In genomic region chr11:117688255-117688797, GRCh38 we compare ENCODE assay signal across 14 cellular contexts.
A peak's percentile ranks its signal among the peaks of the same experiment; 100 is the strongest.
DNase-seq lines count a peak whose midpoint lies in the region; ATAC-seq and TF ChIP-seq lines count a peak whose summit lies in the region.
"Had no signal": no experiment of that assay in that cellular context is flagged by ENCODE, and none has a peak within 500 bp of the region (broad histone marks: within the 10 kb centered on the region; RNA-seq: fewer than 3 reads in every experiment).

No MANE protein-coding gene starts in this region.

- CTCF ChIA-PET in Panc1 (lab: Charles Lee) = no interaction called here

- H3K27ac Mint-ChIP-seq in activated naive CD4-positive, alpha-beta T cell treated with anti-CD3 and anti-CD28 coated beads, Interleukin-2, amount 50 U/mL, for 72 hours = no peak overlapping the region
- H3K27ac Mint-ChIP-seq: CD4-positive, CD25-positive, alpha-beta regulatory T cell had no signal

- POLR2A ChIA-PET in Panc1 (lab: Charles Lee) = no interaction called here

- no peak for TF ChIP-seq CTCF in Panc1 (IDR thresholded peaks at IDR 0.05)

- in situ Hi-C loops in Panc1 (cut with HindIII; ENCODE audit: low pct_unique_long_range_greater_than_20kb, low sequenced_read_pairs) = no loop called here

- no peaks in the 10 kb centered on the region for H3K36me3 Mint-ChIP-seq in activated naive CD4-positive, alpha-beta T cell treated with anti-CD3 and anti-CD28 coated beads, Interleukin-2, amount 50 U/mL, for 72 hours

- H3K27ac ChIP-seq in Panc1 (ENCODE audit: low read length) (no peak overlapping the region), cingulate gyrus (ENCODE audit: low read depth, low read length) (peak overlapping the region; percentile 65), temporal lobe (ENCODE audit: low read depth, low read length) (peak overlapping the region; percentile 86)
- H3K27ac ChIP-seq: BLaER1 treated with 17β-estradiol and CSF1 and Interleukin-3, amounts not matched to agents 10 nM and 100 nM had no signal

- H3K27me3 ChIP-seq in Panc1 (ENCODE audit: control insufficient read depth, insufficient read depth, low read length) = peaks cover 2% of the 10 kb centered on the region

- ATAC-seq in Panc1 = peak; percentile 22; the same call in 1 of the 2 replicates
- no peak for ATAC-seq in activated naive CD4-positive, alpha-beta T cell treated with anti-CD3 and anti-CD28 coated beads, Interleukin-2, amount 50 U/mL, for 72 hours
- ATAC-seq in HG03139 (IDR thresholded peaks at IDR 0.05; ENCODE audit: unreplicated experiment) = no peak
- ATAC-seq: GM12878, HCT116 had no signal

- DNase-seq in NCI-H2029 (lab: John Stamatoyannopoulos, UW) = peak; percentile 15
- DNase-seq in Panc1 (ENCODE audit: low read depth, low spot score) = no peak
- DNase-seq in activated naive CD4-positive, alpha-beta T cell treated with anti-CD3 and anti-CD28 coated beads, Interleukin-2, amount 50 U/mL, for 72 hours (ENCODE audit: low spot score in 2 of 2) = no peak
- no peak for DNase-seq in activated CD4-positive, alpha-beta T cell treated with anti-CD3 and anti-CD28 coated beads, Interleukin-2, amount 50 U/mL, for 48 hours
- DNase-seq: ACHN; Calu3; CD4-positive, CD25-positive, alpha-beta regulatory T cell; DMS 273 treated with DMSO at 0.1 percent for 48 hours had no signal

- H3K9me3 ChIP-seq in Panc1 (ENCODE audit: control insufficient read depth, insufficient read depth, low read depth, low read length) = no peaks in the 10 kb centered on the region
- H3K9me3 ChIP-seq: BLaER1 treated with 17β-estradiol and CSF1 and Interleukin-3, amounts not matched to agents 10 nM and 100 nM had no signal

- intact Hi-C loops in Panc1 (cut with micrococcal nuclease; ENCODE audit: unreplicated experiment) = no loop called here

- no peak overlapping the region for H3K4me3 ChIP-seq in Panc1 (ENCODE audit: low read depth in 2 of 2, low read length in 2 of 2)
- H3K4me3 ChIP-seq: BLaER1 treated with 17β-estradiol and CSF1 and Interleukin-3, amounts not matched to agents 10 nM and 100 nM; GM12878 had no signal

- H3K4me1 ChIP-seq in Panc1 (ENCODE audit: control insufficient read depth, insufficient read depth, low read length) = no peaks in the 10 kb centered on the region

- no peaks in the 10 kb centered on the region for H3K36me3 ChIP-seq in Panc1 (ENCODE audit: control insufficient read depth, insufficient read depth, low read length)
- H3K36me3 ChIP-seq: BLaER1 treated with 17β-estradiol and CSF1 and Interleukin-3, amounts not matched to agents 10 nM and 100 nM had no signal

- H3K9me3 Mint-ChIP-seq in activated naive CD4-positive, alpha-beta T cell treated with anti-CD3 and anti-CD28 coated beads, Interleukin-2, amount 50 U/mL, for 72 hours = no peaks in the 10 kb centered on the region
- H3K9me3 Mint-ChIP-seq: CD4-positive, CD25-positive, alpha-beta regulatory T cell had no signal

- BruUV-seq in Panc1 (replicated peaks; lab: Mats Ljungman, UMichigan) = no TSS peak
